8 cellular contexts compared by ENCODE assay signal in the genomic region with DNA sequence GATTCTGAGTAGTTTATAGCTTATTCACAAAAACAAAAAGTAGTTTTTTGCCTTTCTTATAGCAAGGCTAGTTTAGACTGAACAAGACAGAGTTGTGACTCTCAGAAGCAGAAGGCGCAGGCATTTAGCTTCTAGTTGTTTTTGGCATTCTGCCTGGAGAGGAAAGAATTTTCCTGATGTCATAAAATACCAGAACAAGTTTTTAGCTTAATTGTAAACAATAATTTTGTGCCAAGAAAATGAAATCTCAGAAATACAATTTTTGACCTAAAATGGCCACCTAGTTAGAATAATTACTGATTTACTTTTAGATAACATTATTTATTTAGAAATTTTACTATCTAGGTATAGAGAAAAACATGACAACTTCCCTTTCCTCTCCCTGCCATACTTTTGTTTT. TPM values are rescaled to one million over a fixed set of nuclear protein-coding genes. Genes with fewer than 3 reads are reported as not detected.
DNase-seq lines count a peak whose midpoint lies in the region; ATAC-seq and TF ChIP-seq lines count a peak whose summit lies in the region.

No MANE protein-coding gene starts in this region.

- 91% methylated on average over 1 of the region's 1 CpG; no CpG with 5 or more reads in 1 of the 2 experiments for WGBS in endodermal cell (ENCODE audit: insufficient coverage in 1 of 2, insufficient read length in 1 of 2), 2 experiments

- H3K4me1 ChIP-seq in HEK293 (ENCODE audit: control insufficient read depth, insufficient read depth, low read length) (peaks cover 14% of the 10 kb centered on the region), endodermal cell (ENCODE audit: control insufficient read depth, insufficient read depth, low read length) (peaks cover 6% of the 10 kb centered on the region), mucosa of rectum (ENCODE audit: control insufficient read depth in 2 of 2, insufficient read depth in 2 of 2, low read length in 2 of 2) (peaks cover 2 to 5% of the 10 kb centered on the region in 2 donors)

- peak; percentile 60 for ATAC-seq in SK-N-SH treated with all-trans-retinoic acid at 6 μM for 48 hours

- peaks cover 11% of the 10 kb centered on the region for H3K4me1 Mint-ChIP-seq in endodermal cell

- peak; percentile 85 for DNase-seq in AG09319 (ENCODE audit: extremely low read depth, low read depth)
- DNase-seq in endodermal cell = no peak
- DNase-seq in SK-N-DZ (ENCODE audit: low spot score) = no peak
- DNase-seq in activated CD4-positive, alpha-beta T cell treated with anti-CD3 and anti-CD28 coated beads, Interleukin-2, amount 50 U/mL, for 4 hours = no peak
- DNase-seq in NCI-H1436 (lab: John Stamatoyannopoulos, UW) = no peak

- no peaks in the 10 kb centered on the region for H3K9me3 ChIP-seq in HEK293 (ENCODE audit: control insufficient read depth, insufficient read depth, low read depth, low read length)
- no peaks in the 10 kb centered on the region for H3K9me3 ChIP-seq in endodermal cell (ENCODE audit: control insufficient read depth, low read length)
- no peaks in the 10 kb centered on the region for H3K9me3 ChIP-seq in mucosa of rectum (ENCODE audit: control insufficient read depth in 2 of 2, low read length in 2 of 2)

- H3K9me3 Mint-ChIP-seq in endodermal cell = no peaks in the 10 kb centered on the region

- POLR2A ChIA-PET in HEK293 (lab: Yijun Ruan, JAX) = interaction anchor here (1.5 to 5.7 kb wide), 5 partner anchors 11 to 108 kb away, joined by 5 to 137 read pairs (median 20); a partner anchor contains a TSS

- H3K36me3 ChIP-seq in HEK293 (ENCODE audit: control insufficient read depth in 2 of 2, insufficient read depth in 1 of 2, low read length in 2 of 2) = no peaks in the 10 kb centered on the region; a peak in 1 of 3 replicates
- no peaks in the 10 kb centered on the region for H3K36me3 ChIP-seq in endodermal cell (ENCODE audit: control insufficient read depth, insufficient read depth, low read length)
- no peaks in the 10 kb centered on the region for H3K36me3 ChIP-seq in mucosa of rectum (ENCODE audit: control insufficient read depth in 2 of 2, insufficient read depth in 2 of 2, low read length in 2 of 2)

- H3K27ac ChIP-seq in HEK293 (ENCODE audit: extremely low read depth, low read depth, low read length) = no peak overlapping the region
- H3K27ac ChIP-seq in endodermal cell (ENCODE audit: low read depth, low read length) = no peak overlapping the region
- H3K27ac ChIP-seq in mucosa of rectum (ENCODE audit: low read depth in 2 of 2, low read length in 2 of 2) = peak overlapping the region; percentile 85 to 96

- H3K4me3 ChIP-seq in HEK293 (ENCODE audit: low read depth, low read length) = peak overlapping the region; percentile 55
- H3K4me3 ChIP-seq in endodermal cell (ENCODE audit: low read length) = peak overlapping the region; percentile 85
- H3K4me3 ChIP-seq in mucosa of rectum (ENCODE audit: low read length in 2 of 2) = peak overlapping the region; percentile 74 to 88

- no peaks in the 10 kb centered on the region for H3K36me3 Mint-ChIP-seq in endodermal cell (ENCODE audit: low read depth)

- H3K27ac Mint-ChIP-seq in endodermal cell = no peak overlapping the region

- no peak for TF ChIP-seq CTCF in AG09319 (IDR thresholded peaks at IDR 0.05; ENCODE audit: low read depth, low read length)
- TF ChIP-seq CTCF in HEK293 (tag by site-specific recombination; IDR thresholded peaks at IDR 0.05) = no peak
- TF ChIP-seq CTCF in endodermal cell (conservative IDR thresholded peaks at IDR 0.05) = no peak

- H3K27me3 ChIP-seq in endodermal cell (ENCODE audit: control insufficient read depth, insufficient read depth, low read length, poor library complexity, severe bottlenecking) = no peaks in the 10 kb centered on the region
- no peaks in the 10 kb centered on the region for H3K27me3 ChIP-seq in mucosa of rectum (ENCODE audit: control insufficient read depth in 2 of 2, insufficient read depth in 2 of 2, low read length in 2 of 2)

- peak overlapping the region; percentile 52 for H3K4me3 Mint-ChIP-seq in endodermal cell

- no peaks in the 10 kb centered on the region for H3K27me3 Mint-ChIP-seq in endodermal cell (ENCODE audit: insufficient read depth)

- H3K9ac ChIP-seq in endodermal cell (ENCODE audit: extremely low read depth, low read length, poor library complexity, severe bottlenecking) (peak overlapping the region; percentile 96), mucosa of rectum (ENCODE audit: low read depth in 1 of 2, low read length in 2 of 2) (peak overlapping the region; percentile 78 to 82)

- CTCF ChIA-PET in HEK293 (lab: Yijun Ruan, JAX) = interaction anchor here (1.6 to 3.8 kb wide), 3 partner anchors 26 to 109 kb away, joined by 10 to 42 read pairs (median 14); a partner anchor contains a TSS

TF ChIP-seq in HEK293, 187 proteins besides CTCF, POLR2A, EP300 and RAD21 (continues in another document):
- no peak for TF ChIP-seq MZF1 (tag by site-specific recombination; IDR thresholded peaks at IDR 0.05; ENCODE audit: borderline replicate concordance)
- no peak for TF ChIP-seq TRIM28 (IDR thresholded peaks at IDR 0.05; ENCODE audit: borderline replicate concordance, low read length)
- TF ChIP-seq ZNF292 (tag by site-specific recombination; IDR thresholded peaks at IDR 0.05; ENCODE audit: borderline replicate concordance, low read depth) = no peak
- TF ChIP-seq ZNF354C (tag by site-specific recombination; IDR thresholded peaks at IDR 0.05; ENCODE audit: borderline replicate concordance, low read depth) = no peak
- TF ChIP-seq ZNF600 (tag by site-specific recombination; IDR thresholded peaks at IDR 0.05) = 0 out of 2 replicates have a peak, but pooled peaks have one; percentile 13
- no peak for TF ChIP-seq ZNF549 (tag by site-specific recombination; IDR thresholded peaks at IDR 0.05)
- TF ChIP-seq ZNF48 (tag by site-specific recombination; IDR thresholded peaks at IDR 0.05) = no peak
- TF ChIP-seq ZNF558 (tag by site-specific recombination; IDR thresholded peaks at IDR 0.05) = no peak
- TF ChIP-seq, protein P1, sequence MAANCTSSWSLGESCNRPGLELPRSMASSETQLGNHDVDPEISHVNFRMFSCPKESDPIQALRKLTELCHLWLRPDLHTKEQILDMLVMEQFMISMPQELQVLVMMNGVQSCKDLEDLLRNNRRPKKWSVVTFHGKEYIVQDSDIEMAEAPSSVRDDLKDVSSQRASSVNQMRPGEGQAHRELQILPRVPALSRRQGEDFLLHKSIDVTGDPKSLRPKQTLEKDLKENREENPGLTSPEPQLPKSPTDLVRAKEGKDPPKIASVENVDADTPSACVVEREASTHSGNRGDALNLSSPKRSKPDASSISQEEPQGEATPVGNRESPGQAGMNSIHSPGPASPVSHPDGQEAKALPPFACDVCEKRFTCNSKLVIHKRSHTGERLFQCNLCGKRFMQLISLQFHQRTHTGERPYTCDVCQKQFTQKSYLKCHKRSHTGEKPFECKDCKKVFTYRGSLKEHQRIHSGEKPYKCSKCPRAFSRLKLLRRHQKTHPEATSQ (tag by site-specific recombination; IDR thresholded peaks at IDR 0.05) = no peak
- no peak for TF ChIP-seq ZBTB7A (tag by site-specific recombination; IDR thresholded peaks at IDR 0.05; ENCODE audit: low read depth)

TF ChIP-seq in SK-N-SH treated with all-trans-retinoic acid at 6 μM for 48 hours, 23 proteins besides CTCF, POLR2A, EP300 and RAD21 (continues in another document):
- no peak for TF ChIP-seq BACH2 (CRISPR knock-in tag; IDR thresholded peaks at IDR 0.05; ENCODE audit: borderline replicate concordance)
- TF ChIP-seq ARNTL (CRISPR knock-in tag; IDR thresholded peaks at IDR 0.05; ENCODE audit: borderline replicate concordance, low read depth) = no peak
- TF ChIP-seq, protein P2, sequence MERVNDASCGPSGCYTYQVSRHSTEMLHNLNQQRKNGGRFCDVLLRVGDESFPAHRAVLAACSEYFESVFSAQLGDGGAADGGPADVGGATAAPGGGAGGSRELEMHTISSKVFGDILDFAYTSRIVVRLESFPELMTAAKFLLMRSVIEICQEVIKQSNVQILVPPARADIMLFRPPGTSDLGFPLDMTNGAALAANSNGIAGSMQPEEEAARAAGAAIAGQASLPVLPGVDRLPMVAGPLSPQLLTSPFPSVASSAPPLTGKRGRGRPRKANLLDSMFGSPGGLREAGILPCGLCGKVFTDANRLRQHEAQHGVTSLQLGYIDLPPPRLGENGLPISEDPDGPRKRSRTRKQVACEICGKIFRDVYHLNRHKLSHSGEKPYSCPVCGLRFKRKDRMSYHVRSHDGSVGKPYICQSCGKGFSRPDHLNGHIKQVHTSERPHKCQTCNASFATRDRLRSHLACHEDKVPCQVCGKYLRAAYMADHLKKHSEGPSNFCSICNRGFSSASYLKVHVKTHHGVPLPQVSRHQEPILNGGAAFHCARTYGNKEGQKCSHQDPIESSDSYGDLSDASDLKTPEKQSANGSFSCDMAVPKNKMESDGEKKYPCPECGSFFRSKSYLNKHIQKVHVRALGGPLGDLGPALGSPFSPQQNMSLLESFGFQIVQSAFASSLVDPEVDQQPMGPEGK (CRISPR knock-in tag; IDR thresholded peaks at IDR 0.05; ENCODE audit: borderline replicate concordance) = no peak
- no peak for TF ChIP-seq PPARA (CRISPR knock-in tag; IDR thresholded peaks at IDR 0.05; ENCODE audit: borderline replicate concordance)
- peak; percentile 52 for TF ChIP-seq ISL1 (CRISPR knock-in tag; IDR thresholded peaks at IDR 0.05)

RNA-seq across cellular contexts. Expression of a gene that starts 1.0 kb away (rescaled TPM):
- 10 to 100 TPM; 16.4 to 38.4 TPM for total RNA-seq in endodermal cell
- 18.4 TPM for polyA plus RNA-seq in endodermal cell (2013, experiment 1 of 2)
- polyA plus RNA-seq in endodermal cell (2013, experiment 2 of 2) = 21.3 TPM
- 15.3 and 16.8 TPM in 2 replicates for polyA plus RNA-seq in SK-N-DZ (2014; cell fraction: cytosol; rRNA removed)
- 13.8 and 19.4 TPM in 2 replicates for polyA plus RNA-seq in SK-N-DZ (2014; cell fraction: nucleus; rRNA removed)

RNA-seq across cellular contexts. Expression of a gene that starts 26.9 kb away (rescaled TPM):
- total RNA-seq in endodermal cell = 100 to 1,000 TPM; 220 to 242 TPM
- 247 TPM for polyA plus RNA-seq in endodermal cell (2013, experiment 1 of 2)
- polyA plus RNA-seq in endodermal cell (2013, experiment 2 of 2) = 226 TPM
- 251 and 455 TPM in 2 replicates for polyA plus RNA-seq in SK-N-DZ (2014; cell fraction: cytosol; rRNA removed)
- 574 and 602 TPM in 2 replicates for polyA plus RNA-seq in SK-N-DZ (2014; cell fraction: nucleus; rRNA removed)

RNA-seq across cellular contexts. Expression of a gene that starts 40.0 kb away (rescaled TPM):
- 1 to 10 TPM in 1 of 2 donors, under 1 TPM in 1; 0.79 to 2.1 TPM for total RNA-seq in endodermal cell
- 0.14 TPM for polyA plus RNA-seq in endodermal cell (2013, experiment 1 of 2)
- not detected for polyA plus RNA-seq in endodermal cell (2013, experiment 2 of 2)
- 0.05 and 0.32 TPM in 2 replicates for polyA plus RNA-seq in SK-N-DZ (2014; cell fraction: cytosol; rRNA removed)
- not detected in 2 replicates for polyA plus RNA-seq in SK-N-DZ (2014; cell fraction: nucleus; rRNA removed)

Comparison
In these comparisons a context has a peak if more than half of its experiments do, and no peak if none do; other contexts are left out.
1. H3K27ac ChIP-seq: peak in mucosa of rectum (2 of 2); none in HEK293 (single experiment) and endodermal cell (single experiment).
2. Peak in every context shown above with its lines, with median percentiles within 50 percentile points of each other: H3K4me3 ChIP-seq.